In the genomic region with DNA sequence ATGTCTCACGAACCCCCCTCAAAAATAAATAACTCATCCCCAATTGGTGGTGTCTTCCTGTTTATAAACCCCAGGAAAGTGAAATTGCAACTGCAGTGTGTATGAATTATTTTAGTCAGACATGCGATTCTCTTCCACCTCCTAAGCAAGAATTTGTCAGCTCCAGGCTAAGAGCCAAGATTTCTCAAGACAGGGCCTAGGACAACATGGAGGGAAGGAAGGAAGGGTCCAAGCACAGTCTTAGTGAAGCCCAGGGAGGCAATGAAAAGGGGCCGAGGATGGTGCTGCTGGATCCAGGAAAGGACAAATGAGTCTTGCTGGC, we compare ENCODE assay signal across 12 cellular contexts. TPM values are rescaled to one million over a fixed set of nuclear protein-coding genes. Genes with fewer than 3 reads are reported as not detected.
A peak's percentile ranks its signal among the peaks of the same experiment; 100 is the strongest.
DNase-seq lines count a peak whose midpoint lies in the region; ATAC-seq, FAIRE-seq and TF ChIP-seq lines count a peak whose summit lies in the region.
"Had no signal": no experiment of that assay in that cellular context is flagged by ENCODE, and none has a peak within 500 bp of the region (broad histone marks: within the 10 kb centered on the region; RNA-seq: fewer than 3 reads in every experiment).

No MANE protein-coding gene starts in this region.

- H3K27ac Mint-ChIP-seq in activated CD4-positive, alpha-beta T cell treated with anti-CD3 and anti-CD28 coated beads for 36 hours, result peak overlapping the region; percentile 72
- H3K27ac Mint-ChIP-seq in Caco-2 (ENCODE audit: unreplicated experiment), result no peak overlapping the region

- 28 to 83% (median 55%) methylated on average over 3 of the region's 3 CpGs for WGBS in small intestine, 3 donors

- no peaks in the 10 kb centered on the region for H3K4me1 ChIP-seq in Caco-2
- H3K4me1 ChIP-seq in small intestine (ENCODE audit: control insufficient read depth in 2 of 2, insufficient read depth in 1 of 2, low read depth in 1 of 2, low read length in 1 of 2), result no peaks in the 10 kb centered on the region
- H3K4me1 ChIP-seq: colonic mucosa had no signal

- peaks cover 2% of the 10 kb centered on the region for H3K36me3 Mint-ChIP-seq in activated CD4-positive, alpha-beta T cell treated with anti-CD3 and anti-CD28 coated beads for 36 hours (ENCODE audit: low read depth)
- peaks cover 5% of the 10 kb centered on the region for H3K36me3 Mint-ChIP-seq in Caco-2 (ENCODE audit: insufficient read depth, unreplicated experiment)

- no peak overlapping the region for H3K4me3 Mint-ChIP-seq in activated CD4-positive, alpha-beta T cell treated with anti-CD3 and anti-CD28 coated beads for 36 hours
- no peak overlapping the region for H3K4me3 Mint-ChIP-seq in Caco-2 (ENCODE audit: unreplicated experiment)

- H3K9me3 Mint-ChIP-seq in activated CD4-positive, alpha-beta T cell treated with anti-CD3 and anti-CD28 coated beads for 36 hours (ENCODE audit: low read depth), result no peaks in the 10 kb centered on the region
- H3K9me3 Mint-ChIP-seq in Caco-2 (ENCODE audit: unreplicated experiment), result no peaks in the 10 kb centered on the region

- intact Hi-C loops in activated CD4-positive, alpha-beta T cell treated with anti-CD3 and anti-CD28 coated beads for 36 hours (cut with DNase I, micrococcal nuclease), result no loop called here
- intact Hi-C loops in Caco-2 (cut with micrococcal nuclease; ENCODE audit: unreplicated experiment), result no loop called here

- H3K27me3 ChIP-seq in Caco-2 (replicated peaks; ENCODE audit: control insufficient read depth, insufficient read depth, low read length), result no peaks in the 10 kb centered on the region
- no peaks in the 10 kb centered on the region for H3K27me3 ChIP-seq in small intestine (ENCODE audit: control insufficient read depth in 2 of 2, insufficient read depth in 2 of 2, low read length in 2 of 2)
- H3K27me3 ChIP-seq: colonic mucosa had no signal

- BruUV-seq in Caco-2 (replicated peaks; lab: Mats Ljungman, UMichigan), result no TSS peak

- H3K9me3 ChIP-seq in Caco-2 (no peaks in the 10 kb centered on the region), small intestine (ENCODE audit: control insufficient read depth, low read depth) (no peaks in the 10 kb centered on the region)
- H3K9me3 ChIP-seq: colonic mucosa had no signal

- no peak for ATAC-seq in activated CD4-positive, alpha-beta T cell treated with anti-CD3 and anti-CD28 coated beads for 36 hours

- POLR2A ChIA-PET in activated CD4-positive, alpha-beta T cell treated with anti-CD3 and anti-CD28 coated beads for 36 hours (lab: Charles Lee), result no interaction called here
- POLR2A ChIA-PET in Caco-2 (lab: Charles Lee), result no interaction called here

- H3K36me3 ChIP-seq in Caco-2 (ENCODE audit: control insufficient read depth, insufficient read depth, low read length) (no peaks in the 10 kb centered on the region), small intestine (ENCODE audit: control insufficient read depth in 2 of 2, insufficient read depth in 2 of 2, low read length in 2 of 2) (no peaks in the 10 kb centered on the region)
- H3K36me3 ChIP-seq: colonic mucosa had no signal

- TF ChIP-seq CTCF in NB4 (IDR thresholded peaks at IDR 0.05; ENCODE audit: low read depth, low read length) (no peak), fibroblast of mammary gland (conservative IDR thresholded peaks at IDR 0.05; ENCODE audit: control insufficient read depth, insufficient read depth, low read depth, low read length) (no peak), Caco-2 (IDR thresholded peaks at IDR 0.05; ENCODE audit: insufficient read depth in 1 of 2, low read depth in 1 of 2, low read length in 1 of 2, severe bottlenecking in 1 of 2, unreplicated experiment in 1 of 2) (no peak)

- CTCF ChIA-PET in activated CD4-positive, alpha-beta T cell treated with anti-CD3 and anti-CD28 coated beads for 36 hours (lab: Charles Lee), result interaction anchor here (0.9 kb wide), 1 partner anchor 40 kb away, joined by 3 read pairs; no protein-coding TSS in a partner anchor
- CTCF ChIA-PET in Caco-2 (lab: Charles Lee), result no interaction called here

- H3K27me3 Mint-ChIP-seq in activated CD4-positive, alpha-beta T cell treated with anti-CD3 and anti-CD28 coated beads for 36 hours, result no peaks in the 10 kb centered on the region
- H3K27me3 Mint-ChIP-seq in Caco-2 (ENCODE audit: insufficient read depth, unreplicated experiment), result no peaks in the 10 kb centered on the region

- H3K4me3 ChIP-seq in NB4 (ENCODE audit: low read depth, low read length) (peak overlapping the region; percentile 38), fibroblast of mammary gland (ENCODE audit: control insufficient read depth, low read depth, low read length) (no peak overlapping the region), skeletal muscle cell (ENCODE audit: low read depth, low read length) (no peak overlapping the region), Caco-2 (ENCODE audit: low read depth, low read length) (no peak overlapping the region), small intestine (ENCODE audit: low read depth in 1 of 2, low read length in 2 of 2) (no peak overlapping the region)
- H3K4me3 ChIP-seq: colonic mucosa had no signal

- no peak for DNase-seq in activated CD4-positive, alpha-beta T cell treated with anti-CD3 and anti-CD28 coated beads for 36 hours
- no peak for DNase-seq in activated CD4-positive, alpha-beta T cell treated with anti-CD3 and anti-CD28 coated beads for 1 hour
- no peak for DNase-seq in NB4 (ENCODE audit: low read depth)
- peak; percentile 75 for DNase-seq in fibroblast of mammary gland (ENCODE audit: low read depth)
- DNase-seq in skeletal muscle cell (ENCODE audit: low read depth), result peak; percentile 26
- no peak for DNase-seq in T-helper 9 cell
- DNase-seq in Caco-2, result no peak
- no peak for DNase-seq in small intestine
- DNase-seq: activated effector memory CD4-positive, alpha-beta T cell treated with Interleukin-2 at 50 U/mL for 16 hours; colonic mucosa; NCI-H1417 had no signal

- peak overlapping the region in 1 of 2 donors; percentile 45 for H3K27ac ChIP-seq in small intestine (ENCODE audit: low read depth in 1 of 2, low read length in 1 of 2)
- H3K27ac ChIP-seq: colonic mucosa had no signal

- FAIRE-seq in small intestine (lab: Jason Lieb, UNC), result no peak
- FAIRE-seq: A204.1 had no signal

- no peak for TF ChIP-seq POLR2A in NB4 (IDR thresholded peaks at IDR 0.05; ENCODE audit: extremely low read depth, insufficient read length)

- peaks cover 74% of the 10 kb centered on the region for H3K4me1 Mint-ChIP-seq in activated CD4-positive, alpha-beta T cell treated with anti-CD3 and anti-CD28 coated beads for 36 hours
- peaks cover 7% of the 10 kb centered on the region for H3K4me1 Mint-ChIP-seq in Caco-2 (ENCODE audit: low read depth, unreplicated experiment)

RNA-seq across cellular contexts. Expression of gene SH3KBP1, which starts 20.0 kb away (rescaled TPM):
- 10 to 100 TPM; 68.8 to 85.1 TPM for total RNA-seq in activated CD4-positive, alpha-beta T cell treated with anti-CD3 and anti-CD28 coated beads for 36 hours
- total RNA-seq in Caco-2 (2022), result 49.1 and 61.5 TPM in 2 replicates
- polyA plus RNA-seq in small intestine, result 10 to 100 TPM in 1 of 3 donors, 1 to 10 TPM in 2; 6.3 to 15.9 (median 7.3) TPM

Comparison
In these comparisons a context has a peak if more than half of its experiments do, and no peak if none do; other contexts are left out.
1. DNase-seq: peak in fibroblast of mammary gland (single experiment) and skeletal muscle cell (single experiment); none in activated CD4-positive, alpha-beta T cell treated with anti-CD3 and anti-CD28 coated beads for 36 hours (single experiment), activated CD4-positive, alpha-beta T cell treated with anti-CD3 and anti-CD28 coated beads for 1 hour (single experiment), NB4 (single experiment), T-helper 9 cell (single experiment), Caco-2 (0 of 2) and small intestine (single experiment).